Comparison of ENCODE assay signal across 17 cellular contexts in genomic region chr5:23014251-23014650, GRCh38.
DNase-seq lines count a peak whose midpoint lies in the region; ATAC-seq and TF ChIP-seq lines count a peak whose summit lies in the region.
"Had no signal": no experiment of that assay in that cellular context is flagged by ENCODE, and none has a peak within 500 bp of the region (broad histone marks: within the 10 kb centered on the region; RNA-seq: fewer than 3 reads in every experiment).

No MANE protein-coding gene starts in this region.

- no peak for ATAC-seq in activated naive CD8-positive, alpha-beta T cell treated with anti-CD3 and anti-CD28 coated beads, Interleukin-2, amount 50 U/mL, for 24 hours
- ATAC-seq: activated T-cell treated with anti-CD3 and anti-CD28 coated beads, Interleukin-2, amount 50 U/mL, for 4 hours; esophagus mucosa; stimulated activated naive CD8-positive, alpha-beta T cell treated with anti-CD3 and anti-CD28 coated beads, Interleukin-15, amount 100 ng/mL, for 72 hours had no signal

- TF ChIP-seq CTCF in H9 (conservative IDR thresholded peaks at IDR 0.05): no peak

- no peak overlapping the region for H3T11ph ChIP-seq in H9 (ENCODE audit: low read length)

- no peaks in the 10 kb centered on the region for H3K23me2 ChIP-seq in H9 (ENCODE audit: insufficient read length, low read depth, low read length, poor library complexity, severe bottlenecking)

- no peak overlapping the region for H4K8ac ChIP-seq in H9 (replicated peaks; ENCODE audit: insufficient read length, low read depth, low read length)

- H2AFZ ChIP-seq in H9 (ENCODE audit: low read length): no peak overlapping the region

- no peaks in the 10 kb centered on the region for H3K9me3 ChIP-seq in H9 (ENCODE audit: control insufficient read depth, low read depth, low read length)
- H3K9me3 ChIP-seq: vagina had no signal

- H3K18ac ChIP-seq in H9 (ENCODE audit: insufficient read length, low read depth, low read length): no peak overlapping the region

- H4K91ac ChIP-seq in H9 (ENCODE audit: insufficient read length, low read depth, low read length): no peak overlapping the region

- no peaks in the 10 kb centered on the region for H3K4me1 ChIP-seq in H9 (ENCODE audit: insufficient read depth, low read length)
- H3K4me1 ChIP-seq: vagina had no signal

- H4K20me1 ChIP-seq in H9 (ENCODE audit: control insufficient read depth, insufficient read depth, insufficient read length): no peaks in the 10 kb centered on the region

- no peak overlapping the region for H2BK5ac ChIP-seq in H9 (ENCODE audit: insufficient read length, low read length)

- H3K27me3 Mint-ChIP-seq in activated naive CD8-positive, alpha-beta T cell: no peaks in the 10 kb centered on the region
- no peaks in the 10 kb centered on the region for H3K27me3 Mint-ChIP-seq in activated naive CD8-positive, alpha-beta T cell treated with anti-CD3 and anti-CD28 coated beads, Interleukin-2, amount 50 U/mL, for 24 hours
- H3K27me3 Mint-ChIP-seq in H9 (ENCODE audit: low read depth): no peaks in the 10 kb centered on the region
- H3K27me3 Mint-ChIP-seq: stimulated activated naive CD8-positive, alpha-beta T cell treated with anti-CD3 and anti-CD28 coated beads, Interleukin-15, amount 100 ng/mL, for 72 hours had no signal

- WGBS in H9 (ENCODE audit: extremely low coverage, insufficient read length, low lambda C conversion rate): no CpG with 5 or more reads among the region's 1 CpG

- H3K79me1 ChIP-seq in H9 (ENCODE audit: insufficient read depth, low read depth, low read length, poor library complexity, severe bottlenecking): no peaks in the 10 kb centered on the region

- no peak overlapping the region for H2AK5ac ChIP-seq in H9 (ENCODE audit: insufficient read length, low read length)

- no peak overlapping the region for H3K4me2 ChIP-seq in H9 (ENCODE audit: insufficient read depth, insufficient read length, low read length)

- no peaks in the 10 kb centered on the region for H3K36me3 Mint-ChIP-seq in activated naive CD8-positive, alpha-beta T cell
- no peaks in the 10 kb centered on the region for H3K36me3 Mint-ChIP-seq in activated naive CD8-positive, alpha-beta T cell treated with anti-CD3 and anti-CD28 coated beads, Interleukin-2, amount 50 U/mL, for 24 hours (ENCODE audit: low read depth)
- H3K36me3 Mint-ChIP-seq in H9 (ENCODE audit: insufficient read depth in 1 of 3, low read depth in 3 of 3): no peaks in the 10 kb centered on the region; a peak in 1 of 7 replicates

- no peak overlapping the region for H3K4ac ChIP-seq in H9 (ENCODE audit: low read depth, low read length)

- H3K27ac ChIP-seq in H9 (ENCODE audit: insufficient read length, low read depth, low read length): no peak overlapping the region
- H3K27ac ChIP-seq: vagina had no signal

- H3K4me1 Mint-ChIP-seq in activated naive CD8-positive, alpha-beta T cell (ENCODE audit: low read depth): peaks cover 13% of the 10 kb centered on the region
- H3K4me1 Mint-ChIP-seq in activated naive CD8-positive, alpha-beta T cell treated with anti-CD3 and anti-CD28 coated beads, Interleukin-2, amount 50 U/mL, for 24 hours: peaks cover 6% of the 10 kb centered on the region
- no peaks in the 10 kb centered on the region for H3K4me1 Mint-ChIP-seq in H9
- H3K4me1 Mint-ChIP-seq: stimulated activated naive CD8-positive, alpha-beta T cell treated with anti-CD3 and anti-CD28 coated beads, Interleukin-15, amount 100 ng/mL, for 72 hours had no signal

- H4K5ac ChIP-seq in H9 (ENCODE audit: insufficient read length, low read depth, low read length): no peak overlapping the region

- no peak overlapping the region for H3K56ac ChIP-seq in H9 (ENCODE audit: insufficient read length, low read depth, low read length)

- no peak for DNase-seq in activated naive CD8-positive, alpha-beta T cell treated with anti-CD3 and anti-CD28 coated beads, Interleukin-2, amount 50 U/mL, for 24 hours
- DNase-seq in NCI-H2171 (lab: John Stamatoyannopoulos, UW) (peak; percentile 75), SHP77 (lab: John Stamatoyannopoulos, UW) (peak; percentile 71 to 72), pons (ENCODE audit: low spot score) (peak; percentile 8), AG08395 (ENCODE audit: low spot score) (no peak), NCI-H1930 (lab: John Stamatoyannopoulos, UW) (no peak), H9 (no peak)
- DNase-seq: activated CD4-positive, alpha-beta T cell treated with anti-CD3 and anti-CD28 coated beads, Interleukin-2, amount 50 U/mL, for 1 hour; activated T-cell treated with anti-CD3 and anti-CD28 coated beads, Interleukin-2, amount 50 U/mL, for 4 hours; aorta; DMS79; NCI-H226; stimulated activated naive CD8-positive, alpha-beta T cell treated with anti-CD3 and anti-CD28 coated beads, Interleukin-15, amount 100 ng/mL, for 72 hours; T-helper 9 cell had no signal

- H3K27ac Mint-ChIP-seq in activated naive CD8-positive, alpha-beta T cell: no peak overlapping the region
- H3K27ac Mint-ChIP-seq in activated naive CD8-positive, alpha-beta T cell treated with anti-CD3 and anti-CD28 coated beads, Interleukin-2, amount 50 U/mL, for 24 hours: no peak overlapping the region
- no peak overlapping the region for H3K27ac Mint-ChIP-seq in H9
- H3K27ac Mint-ChIP-seq: stimulated activated naive CD8-positive, alpha-beta T cell treated with anti-CD3 and anti-CD28 coated beads, Interleukin-15, amount 100 ng/mL, for 72 hours had no signal

- H2BK120ac ChIP-seq in H9 (ENCODE audit: low read depth, low read length, poor library complexity, severe bottlenecking): no peak overlapping the region

- no peaks in the 10 kb centered on the region for H3K9me3 Mint-ChIP-seq in activated naive CD8-positive, alpha-beta T cell (ENCODE audit: low read depth)
- no peaks in the 10 kb centered on the region for H3K9me3 Mint-ChIP-seq in activated naive CD8-positive, alpha-beta T cell treated with anti-CD3 and anti-CD28 coated beads, Interleukin-2, amount 50 U/mL, for 24 hours
- no peaks in the 10 kb centered on the region for H3K9me3 Mint-ChIP-seq in H9
- H3K9me3 Mint-ChIP-seq: activated T-cell treated with anti-CD3 and anti-CD28 coated beads, Interleukin-2, amount 50 U/mL, for 4 hours; stimulated activated naive CD8-positive, alpha-beta T cell treated with anti-CD3 and anti-CD28 coated beads, Interleukin-15, amount 100 ng/mL, for 72 hours had no signal

- H2BK20ac ChIP-seq in H9 (ENCODE audit: low read depth, low read length, poor library complexity, severe bottlenecking): no peak overlapping the region

- H3K9ac ChIP-seq in H9 (ENCODE audit: extremely low read depth, insufficient read length, low read length): no peak overlapping the region

- H2BK12ac ChIP-seq in H9 (ENCODE audit: insufficient read length, low read depth, low read length): no peak overlapping the region

- no peaks in the 10 kb centered on the region for H3K79me2 ChIP-seq in H9 (ENCODE audit: insufficient read depth, low read length)

- no peak overlapping the region for H3K23ac ChIP-seq in H9 (ENCODE audit: insufficient read length, low read depth, low read length)

- no peaks in the 10 kb centered on the region for H3K27me3 ChIP-seq in H9 (ENCODE audit: insufficient read depth, low read length)
- H3K27me3 ChIP-seq: vagina had no signal

- H3K14ac ChIP-seq in H9 (ENCODE audit: insufficient read depth, low read length): no peak overlapping the region

- H2BK15ac ChIP-seq in H9 (ENCODE audit: low read depth, low read length): no peak overlapping the region

- H3K4me3 Mint-ChIP-seq in activated naive CD8-positive, alpha-beta T cell: peak overlapping the region; percentile 40
- no peak overlapping the region for H3K4me3 Mint-ChIP-seq in activated naive CD8-positive, alpha-beta T cell treated with anti-CD3 and anti-CD28 coated beads, Interleukin-2, amount 50 U/mL, for 24 hours
- no peak overlapping the region for H3K4me3 Mint-ChIP-seq in H9

Comparison
In these comparisons a context has a peak if more than half of its experiments do, and no peak if none do; other contexts are left out.
1. DNase-seq: peak in NCI-H2171 (single experiment), SHP77 (2 of 2) and pons (single experiment); none in activated naive CD8-positive, alpha-beta T cell treated with anti-CD3 and anti-CD28 coated beads, Interleukin-2, amount 50 U/mL, for 24 hours (single experiment), AG08395 (single experiment), NCI-H1930 (0 of 2) and H9 (single experiment).